In the genomic region with DNA sequence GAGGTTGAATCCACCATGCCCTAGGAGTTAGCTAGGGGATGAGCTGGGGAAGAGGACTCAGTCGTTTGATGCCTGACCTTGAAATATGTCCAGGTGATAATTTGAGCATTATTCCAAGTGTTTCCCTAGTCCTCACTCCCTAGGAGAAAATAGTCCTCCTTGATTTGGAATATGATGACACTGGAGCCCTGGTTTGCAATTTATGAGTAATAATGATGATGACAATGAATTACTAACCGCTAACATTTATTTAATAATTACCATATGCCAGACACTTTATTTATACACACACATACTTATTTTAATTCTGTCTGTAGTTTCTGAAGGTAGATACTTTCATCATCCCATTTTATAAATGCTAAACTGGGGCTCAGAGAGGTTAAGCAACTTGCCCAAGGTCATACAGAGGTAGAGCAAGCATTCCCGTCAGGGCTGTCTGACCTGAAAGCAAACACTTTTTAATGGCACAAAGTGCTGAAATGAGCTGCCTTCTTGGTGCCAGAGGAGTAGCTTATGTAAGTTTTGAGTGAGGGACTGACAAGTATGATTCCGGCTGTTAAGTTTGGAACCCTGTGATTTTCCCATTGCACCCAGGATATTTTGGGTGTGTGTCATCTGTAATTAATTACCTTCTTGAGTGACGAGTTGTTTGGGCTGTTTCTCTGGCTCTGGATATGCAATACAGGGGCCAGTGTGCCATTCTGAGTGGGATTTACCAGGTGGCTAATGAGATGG, we compare ENCODE assay signal across 19 cellular contexts.
DNase-seq lines count a peak whose midpoint lies in the region; ATAC-seq, FAIRE-seq and TF ChIP-seq lines count a peak whose summit lies in the region.
"Had no signal": no experiment of that assay in that cellular context is flagged by ENCODE, and none has a peak within 500 bp of the region (broad histone marks: within the 10 kb centered on the region; RNA-seq: fewer than 3 reads in every experiment).

No MANE protein-coding gene starts in this region.

- H3K27me3 ChIP-seq in bronchial epithelial cell (ENCODE audit: control insufficient read depth, insufficient read depth, low read length), result no peaks in the 10 kb centered on the region
- no peaks in the 10 kb centered on the region for H3K27me3 ChIP-seq in right lobe of liver
- H3K27me3 ChIP-seq: BLaER1 treated with 17β-estradiol and CSF1 and Interleukin-3, amounts not matched to agents 10 nM and 100 nM had no signal

- peaks cover 0 to 35% (median 17%) of the 10 kb centered on the region in 4 donors for H3K4me1 ChIP-seq in right lobe of liver

- intact Hi-C loops in right lobe of liver (cut with DNase I), result no loop called here
- intact Hi-C loops in activated CD4-positive, alpha-beta T cell treated with anti-CD3 and anti-CD28 coated beads for 36 hours (cut with DNase I, micrococcal nuclease), result no loop called here

- H3K27ac Mint-ChIP-seq in activated CD4-positive, alpha-beta T cell treated with anti-CD3 and anti-CD28 coated beads for 36 hours, result no peak overlapping the region

- H3K36me3 ChIP-seq in bronchial epithelial cell (ENCODE audit: control insufficient read depth, insufficient read depth, low read length), result no peaks in the 10 kb centered on the region
- no peaks in the 10 kb centered on the region for H3K36me3 ChIP-seq in right lobe of liver

- TF ChIP-seq POLR2A in right lobe of liver (IDR thresholded peaks at IDR 0.05), result no peak

- no peak overlapping the region for H3K4me3 Mint-ChIP-seq in activated CD4-positive, alpha-beta T cell treated with anti-CD3 and anti-CD28 coated beads for 36 hours
- H3K4me3 Mint-ChIP-seq: neural crest cell had no signal

- H3K9me3 Mint-ChIP-seq in activated CD4-positive, alpha-beta T cell treated with anti-CD3 and anti-CD28 coated beads for 36 hours (ENCODE audit: low read depth), result no peaks in the 10 kb centered on the region
- H3K9me3 Mint-ChIP-seq: neural crest cell had no signal

- WGBS in right lobe of liver (ENCODE audit: insufficient coverage, low coverage, low lambda C conversion rate, missing lambda C conversion rate), result 63% methylated on average over 5 of the region's 5 CpGs

- no peaks in the 10 kb centered on the region for H3K4me1 Mint-ChIP-seq in activated CD4-positive, alpha-beta T cell treated with anti-CD3 and anti-CD28 coated beads for 36 hours
- H3K4me1 Mint-ChIP-seq: neural crest cell had no signal

- FAIRE-seq in bronchial epithelial cell (lab: Jason Lieb, UNC), result no peak
- FAIRE-seq: GM12878 had no signal

- H3K36me3 Mint-ChIP-seq in activated CD4-positive, alpha-beta T cell treated with anti-CD3 and anti-CD28 coated beads for 36 hours (ENCODE audit: low read depth), result peaks cover 4% of the 10 kb centered on the region

- CTCF ChIA-PET in activated CD4-positive, alpha-beta T cell treated with anti-CD3 and anti-CD28 coated beads for 36 hours (lab: Charles Lee), result interaction anchor here (0.6 to 0.9 kb wide), 2 partner anchors 21 to 33 kb away, joined by 3 to 5 read pairs; no protein-coding TSS in a partner anchor

- DNase-seq in ACHN, result peak; percentile 85
- DNase-seq in GM03348 (ENCODE audit: low spot score), result peak; percentile 62
- peak; percentile 29 for DNase-seq in bronchial epithelial cell (ENCODE audit: low read depth)
- DNase-seq in right lobe of liver, result peak in 1 of 3 donors; percentile 53
- no peak for DNase-seq in activated CD4-positive, alpha-beta T cell treated with anti-CD3 and anti-CD28 coated beads for 36 hours
- no peak for DNase-seq in G401 (ENCODE audit: low spot score)
- no peak for DNase-seq in AML-193 (lab: John Stamatoyannopoulos, UW)
- DNase-seq: activated effector memory CD4-positive, alpha-beta T cell treated with anti-CD3 and anti-CD28 coated beads, Interleukin-2, amount 50 U/mL, for 16 hours; cortex of kidney; NCI-H1436; NCI-H510A; right cardiac atrium; stimulated activated CD4-positive, alpha-beta T cell treated with anti-CD3 and anti-CD28 coated beads, Interleukin-4, amount 100 ng/mL, for 4 hours; trophoblast cell had no signal

- ATAC-seq in right lobe of liver, result peak; percentile 56 to 83 (median 72)
- ATAC-seq in activated CD4-positive, alpha-beta T cell treated with anti-CD3 and anti-CD28 coated beads for 36 hours, result no peak
- no peak for ATAC-seq in HG02678 (IDR thresholded peaks at IDR 0.05; ENCODE audit: unreplicated experiment)
- ATAC-seq: GM12878, HCT116 had no signal

- no peaks in the 10 kb centered on the region for H3K27me3 Mint-ChIP-seq in activated CD4-positive, alpha-beta T cell treated with anti-CD3 and anti-CD28 coated beads for 36 hours

- in situ Hi-C loops in ACHN (cut with HindIII; ENCODE audit: low pct_ligation_motif_present, low pct_unique_long_range_greater_than_20kb, low sequenced_read_pairs) (no loop called here), G401 (cut with HindIII; ENCODE audit: low sequenced_read_pairs) (no loop called here)

- no peak overlapping the region for H3K4me3 ChIP-seq in bronchial epithelial cell (ENCODE audit: low read depth, low read length)
- H3K4me3 ChIP-seq in right lobe of liver, result no peak overlapping the region
- H3K4me3 ChIP-seq: BLaER1 treated with 17β-estradiol and CSF1 and Interleukin-3, amounts not matched to agents 10 nM and 100 nM; GM12878 had no signal

- H3K27ac ChIP-seq in right lobe of liver, result peak overlapping the region in 1 of 3 donors; percentile 74
- H3K27ac ChIP-seq: BLaER1 treated with 17β-estradiol and CSF1 and Interleukin-3, amounts not matched to agents 10 nM and 100 nM had no signal

- H3K9me3 ChIP-seq in right lobe of liver, result no peaks in the 10 kb centered on the region
- H3K9me3 ChIP-seq: BLaER1 treated with 17β-estradiol and CSF1 and Interleukin-3, amounts not matched to agents 10 nM and 100 nM had no signal

- no peak for TF ChIP-seq CTCF in bronchial epithelial cell (IDR thresholded peaks at IDR 0.05; ENCODE audit: insufficient read depth, low read length, severe bottlenecking)
- TF ChIP-seq CTCF in right lobe of liver (IDR thresholded peaks at IDR 0.05), result no peak

- POLR2A ChIA-PET in activated CD4-positive, alpha-beta T cell treated with anti-CD3 and anti-CD28 coated beads for 36 hours (lab: Charles Lee), result interaction anchor here (0.6 kb wide), 1 partner anchor 1545 kb away, joined by 3 read pairs; no protein-coding TSS in a partner anchor

Comparison
In these comparisons a context has a peak if more than half of its experiments do, and no peak if none do; other contexts are left out.
1. DNase-seq: peak in ACHN (single experiment), GM03348 (single experiment) and bronchial epithelial cell (single experiment); none in activated CD4-positive, alpha-beta T cell treated with anti-CD3 and anti-CD28 coated beads for 36 hours (single experiment), G401 (single experiment) and AML-193 (0 of 2).
2. ATAC-seq: peak in right lobe of liver (4 of 4); none in activated CD4-positive, alpha-beta T cell treated with anti-CD3 and anti-CD28 coated beads for 36 hours (single experiment) and HG02678 (single experiment).